8 cellular contexts compared by ENCODE assay signal in genomic region chr15:52295421-52295991, GRCh38. TPM values are rescaled to one million over a fixed set of nuclear protein-coding genes. Genes with fewer than 3 reads are reported as not detected.
DNase-seq lines count a peak whose midpoint lies in the region; ATAC-seq and TF ChIP-seq lines count a peak whose summit lies in the region.

MYO5C (minus strand) TSS chr15:52295804; CDS start chr15:52295636, 168 bp downstream.

- intact Hi-C loops in Right ventricle myocardium inferior (cut with DNase I), result loop anchor here (5.0 kb wide), 1 partner anchor 33 kb away; no protein-coding TSS in a partner anchor

- no peaks in the 10 kb centered on the region for H3K36me3 Mint-ChIP-seq in activated CD8-positive, alpha-beta T cell treated with anti-CD3 and anti-CD28 coated beads, Interleukin-2, amount 10 ng/mL, durations not matched to agents 7 days and 5 days (ENCODE audit: low read depth)

- peaks cover 27% of the 10 kb centered on the region for H3K4me1 Mint-ChIP-seq in activated CD8-positive, alpha-beta T cell treated with anti-CD3 and anti-CD28 coated beads, Interleukin-2, amount 10 ng/mL, durations not matched to agents 7 days and 5 days (ENCODE audit: low read depth)

- no peak for TF ChIP-seq CTCF in omental fat pad (IDR thresholded peaks at IDR 0.05)

- peaks cover 55% of the 10 kb centered on the region for H3K27me3 Mint-ChIP-seq in activated CD8-positive, alpha-beta T cell treated with anti-CD3 and anti-CD28 coated beads, Interleukin-2, amount 10 ng/mL, durations not matched to agents 7 days and 5 days (ENCODE audit: low read depth)

- POLR2A ChIA-PET in activated CD8-positive, alpha-beta T cell treated with anti-CD3 and anti-CD28 coated beads, Interleukin-2, amount 10 ng/mL, durations not matched to agents 7 days and 5 days (lab: Charles Lee), result interaction anchor here (0.6 to 2.1 kb wide), 2 partner anchors 34 to 148 kb away, joined by 3 to 4 read pairs; no protein-coding TSS in a partner anchor

- no peaks in the 10 kb centered on the region for H3K9me3 Mint-ChIP-seq in activated CD8-positive, alpha-beta T cell treated with anti-CD3 and anti-CD28 coated beads, Interleukin-2, amount 10 ng/mL, durations not matched to agents 7 days and 5 days (ENCODE audit: insufficient read depth)

- H3K4me3 Mint-ChIP-seq in activated CD8-positive, alpha-beta T cell treated with anti-CD3 and anti-CD28 coated beads, Interleukin-2, amount 10 ng/mL, durations not matched to agents 7 days and 5 days, result peak within 1 kb of the TSS; percentile 42

- CTCF ChIA-PET in activated CD8-positive, alpha-beta T cell treated with anti-CD3 and anti-CD28 coated beads, Interleukin-2, amount 10 ng/mL, durations not matched to agents 7 days and 5 days (lab: Charles Lee), result interaction anchor here (1.7 to 2.4 kb wide), 2 partner anchors 14 to 33 kb away, joined by 3 to 8 read pairs; no protein-coding TSS in a partner anchor

- no peak within 1 kb of the TSS for H3K27ac Mint-ChIP-seq in activated CD8-positive, alpha-beta T cell treated with anti-CD3 and anti-CD28 coated beads, Interleukin-2, amount 10 ng/mL, durations not matched to agents 7 days and 5 days

- ATAC-seq in activated CD8-positive, alpha-beta T cell treated with anti-CD3 and anti-CD28 coated beads, Interleukin-2, amount 10 ng/mL, durations not matched to agents 7 days and 5 days, result peak; percentile 60
- ATAC-seq in Right ventricle myocardium inferior (peak; percentile 88), omental fat pad (ENCODE audit: low FRiP score) (peak; percentile 80), GM18873 (IDR thresholded peaks at IDR 0.05; ENCODE audit: low FRiP score, unreplicated experiment) (no peak), GM19035 (IDR thresholded peaks at IDR 0.05; ENCODE audit: unreplicated experiment) (no peak)

- peak; percentile 34 for DNase-seq in NCI-H1694 treated with DMSO at 0.1 percent for 48 hours (lab: John Stamatoyannopoulos, UW)
- no peak for DNase-seq in NCI-H1694 (lab: John Stamatoyannopoulos, UW)
- DNase-seq in NCI-H1436 (lab: John Stamatoyannopoulos, UW), result peak; percentile 77
- DNase-seq in activated CD8-positive, alpha-beta T cell treated with anti-CD3 and anti-CD28 coated beads, Interleukin-2, amount 10 ng/mL, durations not matched to agents 7 days and 5 days, result no peak
- peak; percentile 88 for DNase-seq in Right ventricle myocardium inferior (ENCODE audit: missing footprints)
- DNase-seq in omental fat pad (ENCODE audit: low spot score), result peak; percentile 48

RNA-seq across cellular contexts. Expression of gene MYO5C, which starts in this region (rescaled TPM):
- 1 to 10 TPM; 2.5 to 3.2 TPM for total RNA-seq in activated CD8-positive, alpha-beta T cell treated with anti-CD3 and anti-CD28 coated beads, Interleukin-2, amount 10 ng/mL, durations not matched to agents 7 days and 5 days
- total RNA-seq in Right ventricle myocardium inferior (3.4 TPM), omental fat pad (10 to 100 TPM in 3 of 4 donors, 1 to 10 TPM in 1; 7.7 to 58.3 (median 15.5) TPM)

Comparison
In these comparisons a context has a peak if more than half of its experiments do, and no peak if none do; other contexts are left out.
1. DNase-seq: peak in NCI-H1694 treated with DMSO at 0.1 percent for 48 hours (single experiment), NCI-H1436 (single experiment), Right ventricle myocardium inferior (single experiment) and omental fat pad (single experiment); none in NCI-H1694 (single experiment) and activated CD8-positive, alpha-beta T cell treated with anti-CD3 and anti-CD28 coated beads, Interleukin-2, amount 10 ng/mL, durations not matched to agents 7 days and 5 days (single experiment).
2. ATAC-seq: peak in activated CD8-positive, alpha-beta T cell treated with anti-CD3 and anti-CD28 coated beads, Interleukin-2, amount 10 ng/mL, durations not matched to agents 7 days and 5 days (single experiment), Right ventricle myocardium inferior (single experiment) and omental fat pad (single experiment); none in GM18873 (single experiment) and GM19035 (single experiment).